In genomic region chr9:87793292-87793691, GRCh38 we compare ENCODE assay signal across 8 cellular contexts.
DNase-seq lines count a peak whose midpoint lies in the region; ATAC-seq, FAIRE-seq and TF ChIP-seq lines count a peak whose summit lies in the region.

No MANE protein-coding gene starts in this region.

- H3K9me3 ChIP-seq in A673 (ENCODE audit: low read depth, low read length, poor library complexity, severe bottlenecking) (no peaks in the 10 kb centered on the region), adrenal gland (replicated peaks in 1 of 3) (no peaks in the 10 kb centered on the region), HepG2 (ENCODE audit: low read length) (no peaks in the 10 kb centered on the region)
- H3K9me3 ChIP-seq in CD4-positive, alpha-beta memory T cell (ENCODE audit: control insufficient read depth in 1 of 2, low read length in 2 of 2): no peaks in the 10 kb centered on the region

- H4K20me1 ChIP-seq in HepG2 (ENCODE audit: insufficient read depth, low read length): no peaks in the 10 kb centered on the region

- FAIRE-seq in HepG2 (lab: Jason Lieb, UNC): peak; percentile 74

- no peak overlapping the region for H3K27ac ChIP-seq in A673 (ENCODE audit: low read depth, low read length, poor library complexity, severe bottlenecking)
- peak overlapping the region in 3 of 5 donors; percentile 51 to 82 (median 53) for H3K27ac ChIP-seq in adrenal gland
- H3K27ac ChIP-seq in HepG2 (ENCODE audit: extremely low read length, insufficient read depth, low read length): no peak overlapping the region
- no peak overlapping the region for H3K27ac ChIP-seq in CD4-positive, alpha-beta memory T cell (ENCODE audit: low read depth, low read length)

- ATAC-seq in HepG2: peak; percentile 92

- no peaks in the 10 kb centered on the region for H3K27me3 ChIP-seq in A673 (replicated peaks; ENCODE audit: insufficient read depth, low read depth, low read length, poor library complexity)
- H3K27me3 ChIP-seq in adrenal gland: no peaks in the 10 kb centered on the region
- H3K27me3 ChIP-seq in HepG2 (ENCODE audit: control insufficient read depth in 1 of 2, insufficient read depth in 2 of 2, low read length in 2 of 2): peaks cover 1 to 7% of the 10 kb centered on the region in 2 experiments; a peak in 3 of 5 replicates
- H3K27me3 ChIP-seq in CD4-positive, alpha-beta memory T cell (ENCODE audit: insufficient read depth, low read length): no peaks in the 10 kb centered on the region

- TF ChIP-seq EP300 in HepG2 (IDR thresholded peaks at IDR 0.05; ENCODE audit: low read depth in 2 of 2, low read length in 2 of 2): peak in 1 of 2 experiments; percentile 78; a peak in 3 of 4 replicates
- peak; percentile 19; the same call in 1 of the 2 replicates for TF ChIP-seq EP300 in HepG2 (CRISPR knock-in tag; IDR thresholded peaks at IDR 0.05; ENCODE audit: borderline replicate concordance)

- DNase-seq in A673 (ENCODE audit: low spot score): peak; percentile 11
- peak; percentile 81 for DNase-seq in HFFc6
- DNase-seq in adrenal gland: peak in 4 of 7 donors; percentile 14 to 38 (median 27)
- DNase-seq in HepG2 (ENCODE audit: low spot score): peak; percentile 85
- DNase-seq in KBM-7: no peak
- DNase-seq in CD4-positive, alpha-beta memory T cell: no peak
- no peak for DNase-seq in NCI-H774 (lab: John Stamatoyannopoulos, UW)
- DNase-seq in NCI-H187 treated with DMSO at 0.1 percent for 48 hours (lab: John Stamatoyannopoulos, UW): no peak

- TF ChIP-seq CTCF in A673 (conservative IDR thresholded peaks at IDR 0.05; ENCODE audit: low read depth, low read length): no peak
- no peak for TF ChIP-seq CTCF in HFFc6 (IDR thresholded peaks at IDR 0.05)
- TF ChIP-seq CTCF in adrenal gland (IDR thresholded peaks at IDR 0.05): no peak
- TF ChIP-seq CTCF in HepG2 (CRISPR knock-in tag; IDR thresholded peaks at IDR 0.05): no peak

- H3K27me3 Mint-ChIP-seq in HFFc6 (ENCODE audit: insufficient read depth): peaks cover 2% of the 10 kb centered on the region; the same call in 1 of the 2 replicates
- no peaks in the 10 kb centered on the region for H3K27me3 Mint-ChIP-seq in CD4-positive, alpha-beta memory T cell

- H3K9ac ChIP-seq in HepG2 (ENCODE audit: insufficient read depth, low read depth, low read length): no peak overlapping the region

- H3K36me3 Mint-ChIP-seq in HFFc6 (ENCODE audit: low read depth): no peaks in the 10 kb centered on the region
- no peaks in the 10 kb centered on the region for H3K36me3 Mint-ChIP-seq in CD4-positive, alpha-beta memory T cell

- no peaks in the 10 kb centered on the region for H3K9me3 Mint-ChIP-seq in HFFc6
- H3K9me3 Mint-ChIP-seq in CD4-positive, alpha-beta memory T cell: peaks cover 0 to 3% (median 0%) of the 10 kb centered on the region in 8 donors

- no TSS peak for BruUV-seq in A673 (replicated peaks; lab: Mats Ljungman, UMichigan)
- BruUV-seq in HepG2 (replicated peaks; lab: Mats Ljungman, UMichigan): no TSS peak

- no peak overlapping the region for H3K4me3 ChIP-seq in A673 (ENCODE audit: low read depth, low read length, poor library complexity, severe bottlenecking)
- peak overlapping the region in 1 of 4 donors; percentile 16 for H3K4me3 ChIP-seq in adrenal gland
- no peak overlapping the region for H3K4me3 ChIP-seq in HepG2 (replicated peaks in 1 of 3; ENCODE audit: insufficient read depth in 1 of 3, low read depth in 2 of 3, low read length in 3 of 3)
- no peak overlapping the region for H3K4me3 ChIP-seq in CD4-positive, alpha-beta memory T cell (ENCODE audit: low read length in 2 of 2)

- H3K79me2 ChIP-seq in HepG2 (ENCODE audit: insufficient read depth, low read length): no peaks in the 10 kb centered on the region

- peaks cover 36% of the 10 kb centered on the region for H3K4me1 Mint-ChIP-seq in HFFc6 (ENCODE audit: low read depth)
- peaks cover 14 to 30% (median 21%) of the 10 kb centered on the region in 4 donors for H3K4me1 Mint-ChIP-seq in CD4-positive, alpha-beta memory T cell

- 24 to 49% (median 35%) methylated on average over 6 of the region's 6 CpGs for WGBS in adrenal gland, 4 donors
- 3% methylated on average over 5 of the region's 6 CpGs for WGBS in HepG2 (ENCODE audit: low lambda C conversion rate)

- POLR2A ChIA-PET in A673 (lab: Charles Lee; ENCODE audit: low non-redundant PET) (no interaction called here), HepG2 (lab: Yijun Ruan, JAX) (interaction anchor here (0.8 to 1.4 kb wide), 2 partner anchors 67 to 68 kb away, joined by 3 to 4 read pairs; partner anchors contain the start of gene CTSL)
- POLR2A ChIA-PET in CD4-positive, alpha-beta memory T cell (lab: Charles Lee; ENCODE audit: partially characterized antibody): no interaction called here

- H3K4me1 ChIP-seq in A673 (ENCODE audit: insufficient read depth, low read length, poor library complexity, severe bottlenecking): peaks cover 9% of the 10 kb centered on the region
- H3K4me1 ChIP-seq in adrenal gland (replicated peaks in 1 of 2): no peaks in the 10 kb centered on the region
- peaks cover 15% of the 10 kb centered on the region for H3K4me1 ChIP-seq in HepG2 (ENCODE audit: insufficient read depth, low read length)
- peaks cover 8% of the 10 kb centered on the region for H3K4me1 ChIP-seq in CD4-positive, alpha-beta memory T cell (ENCODE audit: insufficient read depth, low read length)

- H3K36me3 ChIP-seq in A673 (ENCODE audit: insufficient read depth, low read length, poor library complexity, severe bottlenecking) (no peaks in the 10 kb centered on the region), adrenal gland (replicated peaks in 1 of 2) (no peaks in the 10 kb centered on the region), HepG2 (replicated peaks in 1 of 2; ENCODE audit: control insufficient read depth in 1 of 2, insufficient read depth in 2 of 2, low read length in 2 of 2) (no peaks in the 10 kb centered on the region)
- H3K36me3 ChIP-seq in CD4-positive, alpha-beta memory T cell (ENCODE audit: insufficient read depth, low read length): no peaks in the 10 kb centered on the region

- H3K4me2 ChIP-seq in HepG2 (ENCODE audit: low read depth, low read length): peak overlapping the region; percentile 40; the same call in 1 of the 2 replicates

- in situ Hi-C loops in HepG2 (cut with HindIII; ENCODE audit: extremely low pct_ligation_motif_present, low pct_unique_long_range_greater_than_20kb) (no loop called here), KBM-7 (cut with MboI; ENCODE audit: low pct_unique_long_range_greater_than_20kb, low sequenced_read_pairs) (no loop called here)

- TF ChIP-seq POLR2A in adrenal gland (IDR thresholded peaks at IDR 0.05): no peak
- TF ChIP-seq POLR2A in HepG2 (IDR thresholded peaks at IDR 0.05; ENCODE audit: insufficient read depth in 1 of 2, low read depth in 2 of 2, low read length in 2 of 2): no peak

- CTCF ChIA-PET in A673 (lab: Charles Lee): no interaction called here
- CTCF ChIA-PET in HepG2 (lab: Yijun Ruan, JAX; ENCODE audit: low intra/inter-chr PET ratio, low total read pairs): no interaction called here
- CTCF ChIA-PET in CD4-positive, alpha-beta memory T cell (lab: Charles Lee; ENCODE audit: partially characterized antibody): no interaction called here

- peak overlapping the region; percentile 69; the same call in 1 of the 2 replicates for H3K4me3 Mint-ChIP-seq in HFFc6
- H3K4me3 Mint-ChIP-seq in CD4-positive, alpha-beta memory T cell: peak overlapping the region in 3 of 8 donors; percentile 18 to 52 (median 41)

- H3K27ac Mint-ChIP-seq in HFFc6: peak overlapping the region; percentile 86
- H3K27ac Mint-ChIP-seq in CD4-positive, alpha-beta memory T cell: no peak overlapping the region

- intact Hi-C loops in A673 (cut with micrococcal nuclease; ENCODE audit: unreplicated experiment) (no loop called here), adrenal gland (cut with DNase I) (loop anchor here in 1 of 2 donors (10.0 kb wide), 1 partner anchor 78 kb away; no protein-coding TSS in a partner anchor), HepG2 (cut with micrococcal nuclease; ENCODE audit: unreplicated experiment) (no loop called here)
- intact Hi-C loops in CD4-positive, alpha-beta memory T cell (cut with micrococcal nuclease): no loop called here

- no peak for TF ChIP-seq RAD21 in HepG2 (CRISPR knock-in tag; IDR thresholded peaks at IDR 0.05)

- no peak overlapping the region for H2AFZ ChIP-seq in HepG2 (ENCODE audit: low read length)

TF ChIP-seq in HepG2, 621 proteins besides CTCF, POLR2A, EP300 and RAD21 (continues in another document):
- TF ChIP-seq ZNF235 (CRISPR knock-in tag; IDR thresholded peaks at IDR 0.05; ENCODE audit: borderline replicate concordance): no peak
- TF ChIP-seq ZBTB34 (CRISPR knock-in tag; IDR thresholded peaks at IDR 0.05): no peak
- no peak for TF ChIP-seq AHR (CRISPR knock-in tag; IDR thresholded peaks at IDR 0.05)
- no peak for TF ChIP-seq ZBTB7B (CRISPR knock-in tag; IDR thresholded peaks at IDR 0.05)
- no peak for TF ChIP-seq ZNF468 (CRISPR knock-in tag; IDR thresholded peaks at IDR 0.05)
- peak; percentile 38; the same call in 1 of the 2 replicates for TF ChIP-seq KAT8 (CRISPR knock-in tag; IDR thresholded peaks at IDR 0.05)
- TF ChIP-seq KDM5B (CRISPR knock-in tag; IDR thresholded peaks at IDR 0.05; ENCODE audit: borderline replicate concordance): no peak
- no peak for TF ChIP-seq KDM2A (CRISPR knock-in tag; IDR thresholded peaks at IDR 0.05; ENCODE audit: borderline replicate concordance, low read depth)
- no peak for TF ChIP-seq HIC2 (CRISPR knock-in tag; IDR thresholded peaks at IDR 0.05; ENCODE audit: low read depth)

Comparison
In these comparisons a context has a peak if more than half of its experiments do, and no peak if none do; other contexts are left out.
1. DNase-seq: peak in A673 (single experiment), HFFc6 (single experiment), adrenal gland (4 of 7) and HepG2 (single experiment); none in KBM-7 (single experiment), CD4-positive, alpha-beta memory T cell (0 of 5), NCI-H774 (single experiment) and NCI-H187 treated with DMSO at 0.1 percent for 48 hours (single experiment).
2. H3K27ac ChIP-seq: peak in adrenal gland (3 of 5); none in A673 (single experiment), HepG2 (single experiment) and CD4-positive, alpha-beta memory T cell (single experiment).